In the genomic region with DNA sequence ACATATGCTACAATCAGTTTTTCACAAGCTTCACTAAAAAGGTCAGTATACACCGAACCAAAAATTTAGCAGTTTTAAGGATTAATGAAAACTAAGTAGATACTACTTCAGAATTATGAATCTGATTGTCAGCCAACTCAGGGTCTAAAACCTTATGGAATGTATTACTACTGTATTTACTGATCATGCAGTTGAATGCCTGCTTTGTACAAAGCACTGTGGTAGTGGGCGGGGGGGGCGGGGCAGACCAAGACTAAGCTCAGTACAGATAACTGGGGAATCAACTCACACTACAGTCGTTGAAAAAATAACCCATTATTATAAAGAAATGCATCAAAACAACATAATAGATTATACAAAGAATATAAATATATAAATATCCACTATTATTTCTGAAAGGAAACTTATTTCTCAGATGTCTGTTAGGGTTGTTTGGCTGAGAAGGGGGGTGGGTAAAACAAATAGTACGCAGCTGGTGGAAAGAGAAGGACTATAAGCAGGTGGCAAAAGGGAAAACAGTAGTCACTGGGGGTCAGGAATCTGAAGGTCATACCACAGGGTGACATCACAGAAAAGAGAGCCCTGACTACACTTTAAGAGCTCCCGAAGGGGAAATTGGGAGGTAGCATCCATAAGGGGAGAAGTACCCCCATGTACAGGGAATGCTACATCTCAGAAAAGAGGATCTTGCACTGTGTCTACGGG, we compare ENCODE assay signal across 22 cellular contexts.
"Had no signal": no experiment of that assay in that cellular context is flagged by ENCODE, and none has a peak within 500 bp of the region (broad histone marks: within the 10 kb centered on the region; RNA-seq: fewer than 3 reads in every experiment).

No MANE protein-coding gene starts in this region.

- ATAC-seq: activated T-cell treated with anti-CD3 and anti-CD28 coated beads, Interleukin-2, amount 50 U/mL, for 72 hours; left ventricle myocardium superior; right cardiac atrium had no signal

- H3K4me3 ChIP-seq: smooth muscle cell, tibial nerve, vagina had no signal

- DNase-seq: activated CD4-positive, alpha-beta T cell treated with anti-CD3 and anti-CD28 coated beads, Interleukin-2, amount 10 ng/mL, durations not matched to agents 7 days and 5 days; activated CD8-positive, alpha-beta memory T cell treated with anti-CD3 and anti-CD28 coated beads, Interleukin-2, amount 50 U/mL, for 48 hours; activated gamma-delta T cell treated with Interleukin-2 at 50 U/mL for 16 hours; activated naive CD8-positive, alpha-beta T cell treated with anti-CD3 and anti-CD28 coated beads for 36 hours; activated T-cell treated with anti-CD3 and anti-CD28 coated beads, Interleukin-2, amount 50 U/mL, for 72 hours; amygdala; brain microvascular endothelial cell; cortex of kidney; effector CD8-positive, alpha-beta T cell; foreskin fibroblast; hippocampal formation; kidney; left ventricle myocardium superior; occipital lobe; right cardiac atrium; stimulated activated CD4-positive, alpha-beta T cell treated with anti-CD3 and anti-CD28 coated beads, Interleukin-4, amount 100 ng/mL, for 4 hours; stimulated activated CD8-positive, alpha-beta memory T cell treated with anti-CD3 and anti-CD28 coated beads, Interleukin-4, amount 100 ng/mL, for 48 hours; stimulated activated naive CD4-positive, alpha-beta T cell treated with Interleukin-2 at 50 U/mL for 16 hours; substantia nigra had no signal

- H3K9me3 ChIP-seq: tibial nerve, vagina had no signal

- H3K27ac ChIP-seq: brain microvascular endothelial cell, tibial nerve, vagina had no signal

- H3K4me2 ChIP-seq: smooth muscle cell had no signal

- H3K27me3 ChIP-seq: brain microvascular endothelial cell, tibial nerve, vagina had no signal

- H3K36me3 ChIP-seq: brain microvascular endothelial cell, tibial nerve, vagina had no signal

- H3K4me1 ChIP-seq: tibial nerve, vagina had no signal
